ENCODE assay signal across 14 cellular contexts in genomic region chr22:30192427-30192826, GRCh38. TPM values are rescaled to one million over a fixed set of nuclear protein-coding genes. Genes with fewer than 3 reads are reported as not detected.
DNase-seq lines count a peak whose midpoint lies in the region; ATAC-seq and TF ChIP-seq lines count a peak whose summit lies in the region.
"Had no signal": no experiment of that assay in that cellular context is flagged by ENCODE, and none has a peak within 500 bp of the region (broad histone marks: within the 10 kb centered on the region; RNA-seq: fewer than 3 reads in every experiment).

No MANE protein-coding gene starts in this region.

- H3K4me3 ChIP-seq in osteoblast (ENCODE audit: insufficient read depth, low read length) = no peak overlapping the region
- H3K4me3 ChIP-seq: cardiac muscle cell had no signal

- intact Hi-C loops in activated CD8-positive, alpha-beta T cell treated with anti-CD3 and anti-CD28 coated beads for 36 hours (cut with micrococcal nuclease) = no loop called here

- peaks cover 25% of the 10 kb centered on the region for H3K36me3 Mint-ChIP-seq in activated CD8-positive, alpha-beta memory T cell treated with anti-CD3 and anti-CD28 coated beads, Interleukin-2, amount 10 ng/mL, durations not matched to agents 7 days and 5 days
- no peaks in the 10 kb centered on the region for H3K36me3 Mint-ChIP-seq in activated CD8-positive, alpha-beta T cell treated with anti-CD3 and anti-CD28 coated beads for 36 hours (ENCODE audit: low read depth)

- H4K20me1 ChIP-seq in osteoblast (ENCODE audit: insufficient read depth, low read length) = no peaks in the 10 kb centered on the region

- H3K4me1 Mint-ChIP-seq in activated CD8-positive, alpha-beta memory T cell treated with anti-CD3 and anti-CD28 coated beads, Interleukin-2, amount 10 ng/mL, durations not matched to agents 7 days and 5 days = peaks cover 92% of the 10 kb centered on the region
- H3K4me1 Mint-ChIP-seq in activated CD8-positive, alpha-beta T cell treated with anti-CD3 and anti-CD28 coated beads for 36 hours (ENCODE audit: low read depth) = peaks cover 72% of the 10 kb centered on the region

- CTCF ChIA-PET in activated CD8-positive, alpha-beta memory T cell treated with anti-CD3 and anti-CD28 coated beads, Interleukin-2, amount 10 ng/mL, durations not matched to agents 7 days and 5 days (lab: Charles Lee) = no interaction called here
- CTCF ChIA-PET in activated CD8-positive, alpha-beta T cell treated with anti-CD3 and anti-CD28 coated beads for 36 hours (lab: Charles Lee) = interaction anchor here (3.7 kb wide), 1 partner anchor 14 kb away, joined by 16 read pairs; no protein-coding TSS in a partner anchor

- no peak for ATAC-seq in activated CD8-positive, alpha-beta memory T cell treated with anti-CD3 and anti-CD28 coated beads, Interleukin-2, amount 10 ng/mL, durations not matched to agents 7 days and 5 days
- ATAC-seq in activated CD8-positive, alpha-beta T cell treated with anti-CD3 and anti-CD28 coated beads for 36 hours = no peak
- no peak for ATAC-seq in GM19035 (IDR thresholded peaks at IDR 0.05; ENCODE audit: unreplicated experiment)
- ATAC-seq: activated CD4-positive, CD25-positive, alpha-beta regulatory T cell treated with anti-CD3 and anti-CD28 coated beads, Interleukin-2, amount 50 U/mL, for 24 hours had no signal

- H3K4me2 ChIP-seq in osteoblast (ENCODE audit: insufficient read depth, low read length) = no peak overlapping the region
- H3K4me2 ChIP-seq: KMS-11 had no signal

- POLR2A ChIA-PET in activated CD8-positive, alpha-beta T cell treated with anti-CD3 and anti-CD28 coated beads for 36 hours (lab: Charles Lee) = no interaction called here

- H2AFZ ChIP-seq in osteoblast (ENCODE audit: low read length) = no peak overlapping the region

- no peaks in the 10 kb centered on the region for H3K36me3 ChIP-seq in KOPT-K1 (ENCODE audit: insufficient read depth, low read length)
- no peaks in the 10 kb centered on the region for H3K36me3 ChIP-seq in osteoblast (ENCODE audit: insufficient read depth, low read length)
- H3K36me3 ChIP-seq: cardiac muscle cell had no signal

- H3K9me3 Mint-ChIP-seq in activated CD8-positive, alpha-beta memory T cell treated with anti-CD3 and anti-CD28 coated beads, Interleukin-2, amount 10 ng/mL, durations not matched to agents 7 days and 5 days (ENCODE audit: low read depth) = no peaks in the 10 kb centered on the region
- H3K9me3 Mint-ChIP-seq in activated CD8-positive, alpha-beta T cell treated with anti-CD3 and anti-CD28 coated beads for 36 hours = peaks cover 1% of the 10 kb centered on the region

- H3K27ac ChIP-seq in KOPT-K1 (ENCODE audit: low read depth, low read length, poor library complexity, severe bottlenecking) (peak overlapping the region; percentile 34), osteoblast (ENCODE audit: low read depth, low read length) (peak overlapping the region; percentile 100)
- H3K27ac ChIP-seq: cardiac muscle cell, KMS-11 had no signal

- no peak for DNase-seq in activated CD8-positive, alpha-beta memory T cell treated with anti-CD3 and anti-CD28 coated beads, Interleukin-2, amount 10 ng/mL, durations not matched to agents 7 days and 5 days
- no peak for DNase-seq in activated CD8-positive, alpha-beta memory T cell treated with anti-CD3 and anti-CD28 coated beads, Interleukin-2, amount 50 U/mL, for 48 hours
- DNase-seq in activated CD8-positive, alpha-beta T cell treated with anti-CD3 and anti-CD28 coated beads for 36 hours = no peak
- DNase-seq in osteoblast (ENCODE audit: insufficient read length, low spot score, missing footprints) (no peak), KG1 (lab: John Stamatoyannopoulos, UW) (no peak), NCI-H1048 (lab: John Stamatoyannopoulos, UW) (no peak)
- DNase-seq: EL; stimulated activated CD4-positive, alpha-beta T cell treated with anti-CD3 and anti-CD28 coated beads, Interleukin-1b, Interleukin-23, amount 100 ng/mL, for 48 hours had no signal

- no peak for TF ChIP-seq CTCF in activated CD8-positive, alpha-beta T cell treated with anti-CD3 and anti-CD28 coated beads for 36 hours (IDR thresholded peaks at IDR 0.05)
- TF ChIP-seq CTCF in osteoblast (IDR thresholded peaks at IDR 0.05; ENCODE audit: extremely low read depth, low read depth, low read length) = no peak

- H3K27ac Mint-ChIP-seq in activated CD8-positive, alpha-beta memory T cell treated with anti-CD3 and anti-CD28 coated beads, Interleukin-2, amount 10 ng/mL, durations not matched to agents 7 days and 5 days = peak overlapping the region; percentile 72
- peak overlapping the region; percentile 9 for H3K27ac Mint-ChIP-seq in activated CD8-positive, alpha-beta T cell treated with anti-CD3 and anti-CD28 coated beads for 36 hours

- H3K27me3 ChIP-seq in osteoblast (ENCODE audit: insufficient read depth, low read length) = no peaks in the 10 kb centered on the region

- peaks cover 44% of the 10 kb centered on the region for H3K4me1 ChIP-seq in osteoblast (ENCODE audit: insufficient read depth, low read length)

- no peaks in the 10 kb centered on the region for H3K79me2 ChIP-seq in osteoblast (ENCODE audit: insufficient read depth, low read length)

- H3K9me3 ChIP-seq in KOPT-K1 (ENCODE audit: insufficient read depth, low read length, poor library complexity, severe bottlenecking) (no peaks in the 10 kb centered on the region), osteoblast (ENCODE audit: low read depth, low read length) (no peaks in the 10 kb centered on the region)

- no peaks in the 10 kb centered on the region for H3K27me3 Mint-ChIP-seq in activated CD8-positive, alpha-beta memory T cell treated with anti-CD3 and anti-CD28 coated beads, Interleukin-2, amount 10 ng/mL, durations not matched to agents 7 days and 5 days
- H3K27me3 Mint-ChIP-seq in activated CD8-positive, alpha-beta T cell treated with anti-CD3 and anti-CD28 coated beads for 36 hours = no peaks in the 10 kb centered on the region

- H3K4me3 Mint-ChIP-seq in activated CD8-positive, alpha-beta memory T cell treated with anti-CD3 and anti-CD28 coated beads, Interleukin-2, amount 10 ng/mL, durations not matched to agents 7 days and 5 days = no peak overlapping the region
- no peak overlapping the region for H3K4me3 Mint-ChIP-seq in activated CD8-positive, alpha-beta T cell treated with anti-CD3 and anti-CD28 coated beads for 36 hours

RNA-seq across cellular contexts. Expression of gene LIF, which starts 54.1 kb away (rescaled TPM):
- total RNA-seq in activated CD8-positive, alpha-beta memory T cell treated with anti-CD3 and anti-CD28 coated beads, Interleukin-2, amount 10 ng/mL, durations not matched to agents 7 days and 5 days = 100 to 1,000 TPM; 107 to 304 TPM
- 100 to 1,000 TPM; 160 to 161 TPM for total RNA-seq in activated CD8-positive, alpha-beta T cell treated with anti-CD3 and anti-CD28 coated beads for 36 hours
- total RNA-seq in osteoblast = 3.2 and 3.3 TPM in 2 replicates
- total RNA-seq: frontal cortex had no signal

Comparison
In these comparisons a context has a peak if more than half of its experiments do, and no peak if none do; other contexts are left out.
1. RNA of gene LIF, which starts 54.1 kb away (total RNA-seq): 107 to 304 TPM in activated CD8-positive, alpha-beta memory T cell treated with anti-CD3 and anti-CD28 coated beads, Interleukin-2, amount 10 ng/mL, durations not matched to agents 7 days and 5 days and 160 to 161 TPM in activated CD8-positive, alpha-beta T cell treated with anti-CD3 and anti-CD28 coated beads for 36 hours; 3.2 to 3.3 TPM in osteoblast; every median in the first group is over 10 times any median in the second.